ENCODE assay signal across 9 cellular contexts in genomic region chrX:109886122-109886761, GRCh38.
DNase-seq lines count a peak whose midpoint lies in the region; ATAC-seq and TF ChIP-seq lines count a peak whose summit lies in the region.
"Had no signal": no experiment of that assay in that cellular context is flagged by ENCODE, and none has a peak within 500 bp of the region (broad histone marks: within the 10 kb centered on the region; RNA-seq: fewer than 3 reads in every experiment).

No MANE protein-coding gene starts in this region.

- DNase-seq in AML-193 (lab: John Stamatoyannopoulos, UW) (peak; percentile 11 to 29), NCI-H2196 (lab: John Stamatoyannopoulos, UW; ENCODE audit: unreplicated experiment) (peak; percentile 38), glomerular endothelial cell (ENCODE audit: extremely low read depth, low read depth, low spot score) (peak; percentile 29), spleen (no peak)
- peak; percentile 41 for DNase-seq in activated CD8-positive, alpha-beta T cell treated with anti-CD3 and anti-CD28 coated beads, Interleukin-2, amount 10 ng/mL, durations not matched to agents 7 days and 5 days
- no peak for DNase-seq in effector CD8-positive, alpha-beta T cell (lab: John Stamatoyannopoulos, UW)

- H3K36me3 Mint-ChIP-seq in activated CD8-positive, alpha-beta T cell treated with anti-CD3 and anti-CD28 coated beads, Interleukin-2, amount 10 ng/mL, durations not matched to agents 7 days and 5 days (ENCODE audit: low read depth), result no peaks in the 10 kb centered on the region
- H3K36me3 Mint-ChIP-seq: memory B cell had no signal

- no peaks in the 10 kb centered on the region for H3K36me3 ChIP-seq in spleen

- ATAC-seq in activated CD8-positive, alpha-beta T cell treated with anti-CD3 and anti-CD28 coated beads, Interleukin-2, amount 10 ng/mL, durations not matched to agents 7 days and 5 days, result no peak
- ATAC-seq in GM21515 (IDR thresholded peaks at IDR 0.05; ENCODE audit: unreplicated experiment), result no peak

- no peaks in the 10 kb centered on the region for H3K4me1 Mint-ChIP-seq in activated CD8-positive, alpha-beta T cell treated with anti-CD3 and anti-CD28 coated beads, Interleukin-2, amount 10 ng/mL, durations not matched to agents 7 days and 5 days (ENCODE audit: low read depth)

- POLR2A ChIA-PET in activated CD8-positive, alpha-beta T cell treated with anti-CD3 and anti-CD28 coated beads, Interleukin-2, amount 10 ng/mL, durations not matched to agents 7 days and 5 days (lab: Charles Lee), result no interaction called here

- peak; percentile 91 for TF ChIP-seq CTCF in GM12873 (IDR thresholded peaks at IDR 0.05; ENCODE audit: insufficient read depth, low read depth, low read length, missing control alignments)
- TF ChIP-seq CTCF in spleen (IDR thresholded peaks at IDR 0.05 in 8 of 11, conservative IDR thresholded peaks at IDR 0.05 in 3 of 11), result peak; percentile 23 to 75 (median 60)

- WGBS in spleen, 5 donors, result 31 to 44% (median 37%) methylated on average over 4 of the region's 4 CpGs

- H3K9me3 Mint-ChIP-seq in activated CD8-positive, alpha-beta T cell treated with anti-CD3 and anti-CD28 coated beads, Interleukin-2, amount 10 ng/mL, durations not matched to agents 7 days and 5 days (ENCODE audit: insufficient read depth), result no peaks in the 10 kb centered on the region
- H3K9me3 Mint-ChIP-seq: memory B cell had no signal

- intact Hi-C loops in spleen (cut with DNase I; ENCODE audit: low total_unique reads), result loop anchor here (10.0 kb wide), 1 partner anchor 391 kb away; no protein-coding TSS in a partner anchor

- no peak overlapping the region for H3K27ac Mint-ChIP-seq in activated CD8-positive, alpha-beta T cell treated with anti-CD3 and anti-CD28 coated beads, Interleukin-2, amount 10 ng/mL, durations not matched to agents 7 days and 5 days
- H3K27ac Mint-ChIP-seq: memory B cell had no signal

- H3K4me3 Mint-ChIP-seq in activated CD8-positive, alpha-beta T cell treated with anti-CD3 and anti-CD28 coated beads, Interleukin-2, amount 10 ng/mL, durations not matched to agents 7 days and 5 days, result no peak overlapping the region
- H3K4me3 Mint-ChIP-seq: memory B cell had no signal

- no peak overlapping the region for H3K4me3 ChIP-seq in spleen

- H3K27me3 ChIP-seq in spleen (replicated peaks in 1 of 7), result no peaks in the 10 kb centered on the region

- TF ChIP-seq POLR2A in spleen (IDR thresholded peaks at IDR 0.05), result no peak

- peak overlapping the region in 2 of 8 donors; percentile 10 to 84 for H3K27ac ChIP-seq in spleen

- H3K27me3 Mint-ChIP-seq in activated CD8-positive, alpha-beta T cell treated with anti-CD3 and anti-CD28 coated beads, Interleukin-2, amount 10 ng/mL, durations not matched to agents 7 days and 5 days (ENCODE audit: low read depth), result no peaks in the 10 kb centered on the region
- H3K27me3 Mint-ChIP-seq: memory B cell had no signal

- H3K4me1 ChIP-seq in spleen, result peaks cover 0 to 39% (median 11%) of the 10 kb centered on the region in 6 donors

- CTCF ChIA-PET in activated CD8-positive, alpha-beta T cell treated with anti-CD3 and anti-CD28 coated beads, Interleukin-2, amount 10 ng/mL, durations not matched to agents 7 days and 5 days (lab: Charles Lee), result interaction anchor here (1.2 to 2.9 kb wide), 2 partner anchors 29 to 174 kb away, joined by 5 to 25 read pairs; no protein-coding TSS in a partner anchor

- H3K9me3 ChIP-seq in spleen, result no peaks in the 10 kb centered on the region

Comparison
In these comparisons a context has a peak if more than half of its experiments do, and no peak if none do; other contexts are left out.
1. DNase-seq: peak in AML-193 (2 of 2), NCI-H2196 (single experiment), activated CD8-positive, alpha-beta T cell treated with anti-CD3 and anti-CD28 coated beads, Interleukin-2, amount 10 ng/mL, durations not matched to agents 7 days and 5 days (single experiment) and glomerular endothelial cell (single experiment); none in spleen (single experiment) and effector CD8-positive, alpha-beta T cell (single experiment).